Comparison of ENCODE assay signal across 8 cellular contexts in the genomic region with DNA sequence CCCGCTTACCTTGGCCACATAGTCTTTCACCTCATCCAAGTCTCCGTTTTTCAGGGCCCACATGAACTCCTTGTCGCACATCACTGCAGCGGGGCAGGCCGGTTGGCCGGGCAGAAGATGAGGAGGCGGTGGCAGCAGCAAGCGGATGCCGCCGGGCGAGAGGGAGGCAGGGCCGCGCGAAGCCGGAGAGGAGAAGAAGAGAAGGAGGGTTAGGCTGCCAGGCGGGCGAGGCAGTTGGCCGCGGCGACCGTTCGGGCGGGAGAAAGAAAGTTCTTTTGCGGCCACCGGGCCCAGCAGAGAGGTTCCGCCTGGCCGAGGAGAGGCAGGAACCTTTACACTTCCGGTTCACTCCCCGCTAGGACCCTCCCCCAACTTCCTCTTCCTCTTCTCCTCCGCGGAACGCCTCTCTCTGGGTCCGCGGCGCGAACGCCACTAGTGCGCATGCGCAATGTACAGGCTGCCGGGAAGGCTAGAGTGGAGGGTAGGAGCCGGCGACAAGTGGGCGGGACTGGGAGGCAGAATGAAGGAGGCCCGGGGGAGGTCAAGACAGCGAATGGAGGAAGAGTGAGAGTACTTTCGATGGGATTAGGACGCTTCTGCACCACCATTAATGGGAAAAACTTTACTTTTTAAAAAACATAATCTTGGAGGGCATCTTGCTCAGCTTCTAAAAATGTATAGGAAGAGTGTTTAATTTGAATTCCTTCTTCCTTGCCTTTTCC. TPM values are rescaled to one million over a fixed set of nuclear protein-coding genes. Genes with fewer than 3 reads are reported as not detected.
DNase-seq lines count a peak whose midpoint lies in the region; ATAC-seq and TF ChIP-seq lines count a peak whose summit lies in the region.

A gene with protein sequence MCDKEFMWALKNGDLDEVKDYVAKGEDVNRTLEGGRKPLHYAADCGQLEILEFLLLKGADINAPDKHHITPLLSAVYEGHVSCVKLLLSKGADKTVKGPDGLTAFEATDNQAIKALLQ (minus strand): TSS at position 340 of the 722 bp plus-strand sequence. CDS start 259 bp downstream, at position 81.

- peak within 1 kb of the TSS; percentile 87 for H3K4me3 ChIP-seq in RWPE2 (ENCODE audit: severe bottlenecking)
- peak within 1 kb of the TSS; percentile 87 for H3K4me3 ChIP-seq in fibroblast of mammary gland (ENCODE audit: control insufficient read depth, low read depth, low read length)

- peak; percentile 96 for ATAC-seq in RWPE2 (ENCODE audit: low read depth)
- peak; percentile 87 to 93 for ATAC-seq in naive thymus-derived CD8-positive, alpha-beta T cell

- H3K27me3 Mint-ChIP-seq in activated T-helper 2 cell treated with anti-CD3 and anti-CD28 coated beads, Interferon-gamma antibody, Interleukin-2, Interleukin-4, amounts not matched to agents 10 μg/mL and 5 μg/mL and 100 μg/mL, durations not matched to agents 14 hours and 24 hours and 36 hours (ENCODE audit: low read depth) = no peaks in the 10 kb centered on the region
- peaks cover 0 to 1% (median 0%) of the 10 kb centered on the region in 5 donors for H3K27me3 Mint-ChIP-seq in naive thymus-derived CD8-positive, alpha-beta T cell

- no peaks in the 10 kb centered on the region for H3K27me3 ChIP-seq in RWPE2 (ENCODE audit: insufficient read depth, poor library complexity, severe bottlenecking)

- POLR2A ChIA-PET in naive thymus-derived CD8-positive, alpha-beta T cell (lab: Charles Lee) = interaction anchor here (0.6 to 2.1 kb wide), 3 partner anchors 11 to 315 kb away, joined by 3 to 7 read pairs (median 3); a partner anchor contains a TSS

- peaks cover 28% of the 10 kb centered on the region for H3K36me3 ChIP-seq in RWPE2 (ENCODE audit: low read depth)

- H3K9me3 ChIP-seq in RWPE2 (ENCODE audit: severe bottlenecking) = no peaks in the 10 kb centered on the region

- H3K4me1 Mint-ChIP-seq in activated T-helper 2 cell treated with anti-CD3 and anti-CD28 coated beads, Interferon-gamma antibody, Interleukin-2, Interleukin-4, amounts not matched to agents 10 μg/mL and 5 μg/mL and 100 μg/mL, durations not matched to agents 14 hours and 24 hours and 36 hours (ENCODE audit: low read depth) = peaks cover 60% of the 10 kb centered on the region
- H3K4me1 Mint-ChIP-seq in naive thymus-derived CD8-positive, alpha-beta T cell = peaks cover 32 to 89% (median 77%) of the 10 kb centered on the region in 4 donors

- H3K27ac Mint-ChIP-seq in activated T-helper 2 cell treated with anti-CD3 and anti-CD28 coated beads, Interferon-gamma antibody, Interleukin-2, Interleukin-4, amounts not matched to agents 10 μg/mL and 5 μg/mL and 100 μg/mL, durations not matched to agents 14 hours and 24 hours and 36 hours = peak within 1 kb of the TSS; percentile 76
- peak within 1 kb of the TSS; percentile 90 to 98 (median 94) for H3K27ac Mint-ChIP-seq in naive thymus-derived CD8-positive, alpha-beta T cell

- peaks cover 25% of the 10 kb centered on the region for H3K4me1 ChIP-seq in RWPE2 (ENCODE audit: insufficient read depth, poor library complexity, severe bottlenecking)

- intact Hi-C loops in activated T-helper 2 cell treated with anti-CD3 and anti-CD28 coated beads, Interferon-gamma antibody, Interleukin-2, Interleukin-4, amounts not matched to agents 10 μg/mL and 5 μg/mL and 100 μg/mL, durations not matched to agents 14 hours and 24 hours and 36 hours (cut with micrococcal nuclease) = loop anchor here (1.0 to 10.0 kb wide), 5 partner anchors 45 to 1522 kb away; a partner anchor contains a TSS

- H3K36me3 Mint-ChIP-seq in activated T-helper 2 cell treated with anti-CD3 and anti-CD28 coated beads, Interferon-gamma antibody, Interleukin-2, Interleukin-4, amounts not matched to agents 10 μg/mL and 5 μg/mL and 100 μg/mL, durations not matched to agents 14 hours and 24 hours and 36 hours (ENCODE audit: low read depth) = peaks cover 22% of the 10 kb centered on the region
- H3K36me3 Mint-ChIP-seq in naive thymus-derived CD8-positive, alpha-beta T cell = peaks cover 0 to 18% (median 4%) of the 10 kb centered on the region in 3 donors

- TF ChIP-seq CTCF in RWPE2 (IDR thresholded peaks at IDR 0.05; ENCODE audit: poor library complexity, severe bottlenecking) (no peak), fibroblast of mammary gland (conservative IDR thresholded peaks at IDR 0.05; ENCODE audit: control insufficient read depth, insufficient read depth, low read depth, low read length) (no peak)

- peak within 1 kb of the TSS; percentile 72 for H3K27ac ChIP-seq in RWPE2 (ENCODE audit: poor library complexity, severe bottlenecking)

- DNase-seq in EH (ENCODE audit: low read depth) (peak; percentile 96), H4 (ENCODE audit: low spot score) (peak; percentile 99), LoVo (ENCODE audit: low spot score) (peak; percentile 100), RWPE2 (ENCODE audit: low spot score) (peak; percentile 95), fibroblast of mammary gland (ENCODE audit: low read depth) (peak; percentile 94)
- peak; percentile 96 for DNase-seq in activated T-helper 2 cell treated with anti-CD3 and anti-CD28 coated beads, Interferon-gamma antibody, Interleukin-2, Interleukin-4, amounts not matched to agents 10 μg/mL and 5 μg/mL and 100 μg/mL, durations not matched to agents 14 hours and 24 hours and 36 hours (ENCODE audit: low spot score)
- peak; percentile 89 to 99 (median 96) for DNase-seq in naive thymus-derived CD8-positive, alpha-beta T cell
- peak; percentile 90 to 98 (median 95) for DNase-seq in stimulated activated naive CD4-positive, alpha-beta T cell (lab: John Stamatoyannopoulos, UW)

- no peaks in the 10 kb centered on the region for H3K9me3 Mint-ChIP-seq in activated T-helper 2 cell treated with anti-CD3 and anti-CD28 coated beads, Interferon-gamma antibody, Interleukin-2, Interleukin-4, amounts not matched to agents 10 μg/mL and 5 μg/mL and 100 μg/mL, durations not matched to agents 14 hours and 24 hours and 36 hours
- no peaks in the 10 kb centered on the region for H3K9me3 Mint-ChIP-seq in naive thymus-derived CD8-positive, alpha-beta T cell

- peak within 1 kb of the TSS; percentile 88 for H3K4me3 Mint-ChIP-seq in activated T-helper 2 cell treated with anti-CD3 and anti-CD28 coated beads, Interferon-gamma antibody, Interleukin-2, Interleukin-4, amounts not matched to agents 10 μg/mL and 5 μg/mL and 100 μg/mL, durations not matched to agents 14 hours and 24 hours and 36 hours (ENCODE audit: low read depth)
- H3K4me3 Mint-ChIP-seq in naive thymus-derived CD8-positive, alpha-beta T cell = peak within 1 kb of the TSS; percentile 77 to 99 (median 92)

RNA-seq across cellular contexts. Expression of the gene that starts here (rescaled TPM):
- 141 and 205 TPM in 2 replicates for total RNA-seq in H4 (2014; rRNA removed; shearing (Covaris generic))
- total RNA-seq in activated T-helper 2 cell treated with anti-CD3 and anti-CD28 coated beads, Interferon-gamma antibody, Interleukin-2, Interleukin-4, amounts not matched to agents 10 μg/mL and 5 μg/mL and 100 μg/mL, durations not matched to agents 14 hours and 24 hours and 36 hours = 113 and 118 TPM in 2 replicates
- 10 to 100 TPM; 71.4 to 74.1 TPM for total RNA-seq in naive thymus-derived CD8-positive, alpha-beta T cell
- 100 to 1,000 TPM in 1 of 3 donors, 10 to 100 TPM in 2; 60.5 to 100 (median 86.2) TPM for polyA plus RNA-seq in naive thymus-derived CD8-positive, alpha-beta T cell

Comparison
In these comparisons a context has a peak if more than half of its experiments do, and no peak if none do; other contexts are left out.
1. Peak in every context shown above with its lines: DNase-seq, ATAC-seq, H3K4me3 ChIP-seq and H3K27ac ChIP-seq.